ENCODE assay signal across 22 cellular contexts in genomic region chrX:47168495-47169073, GRCh38. TPM values are rescaled to one million over a fixed set of nuclear protein-coding genes. Genes with fewer than 3 reads are reported as not detected.
DNase-seq lines count a peak whose midpoint lies in the region; ATAC-seq, FAIRE-seq and TF ChIP-seq lines count a peak whose summit lies in the region.
"Had no signal": no experiment of that assay in that cellular context is flagged by ENCODE, and none has a peak within 500 bp of the region (broad histone marks: within the 10 kb centered on the region; RNA-seq: fewer than 3 reads in every experiment).

No MANE protein-coding gene starts in this region.

- H3K36me3 ChIP-seq in astrocyte (ENCODE audit: insufficient read depth, low read length) (no peaks in the 10 kb centered on the region), osteoblast (ENCODE audit: insufficient read depth, low read length) (peaks cover 21% of the 10 kb centered on the region), aorta (ENCODE audit: control insufficient read depth in 1 of 2, insufficient read depth in 2 of 2, low read length in 1 of 2) (peaks cover 0 to 2% of the 10 kb centered on the region in 2 donors), small intestine (ENCODE audit: control insufficient read depth in 2 of 2, insufficient read depth in 2 of 2, low read length in 2 of 2) (peaks cover 0 to 3% of the 10 kb centered on the region in 2 donors)
- H3K36me3 ChIP-seq: MG63 had no signal

- no peak for DNase-seq in activated T-cell treated with anti-CD3 and anti-CD28 coated beads, Interleukin-2, amount 50 U/mL, for 72 hours
- no peak for DNase-seq in activated T-cell treated with anti-CD3 and anti-CD28 coated beads, Interleukin-2, amount 50 U/mL, for 48 hours
- DNase-seq in astrocyte (ENCODE audit: low read depth) (no peak), osteoblast (ENCODE audit: insufficient read length, low spot score, missing footprints) (peak; percentile 78), aorta (peak; percentile 8 to 54), small intestine (no peak), foreskin keratinocyte (no peak)
- DNase-seq: C1 segment of cervical spinal cord; CD8-positive, alpha-beta memory T cell; DMS53; EL; GOT3; Kasumi-1; MG63; NCI-H1048; NCI-H1436; NCI-H1930; NCI-H226; NCI-H524 treated with DMSO at 0.1 percent for 48 hours; PC-3; RPMI8226 had no signal

- no peaks in the 10 kb centered on the region for H3K9me3 Mint-ChIP-seq in activated T-cell treated with anti-CD3 and anti-CD28 coated beads, Interleukin-2, amount 50 U/mL, for 72 hours
- no peaks in the 10 kb centered on the region for H3K9me3 Mint-ChIP-seq in astrocyte (ENCODE audit: unreplicated experiment)
- H3K9me3 Mint-ChIP-seq: CD8-positive, alpha-beta memory T cell had no signal

- ATAC-seq in activated T-cell treated with anti-CD3 and anti-CD28 coated beads, Interleukin-2, amount 50 U/mL, for 72 hours (replicated peaks in 1 of 2), result no peak
- ATAC-seq in aorta (ENCODE audit: low FRiP score) (no peak), foreskin keratinocyte (no peak)
- ATAC-seq: GM12878, PC-3 had no signal

- no peak overlapping the region for H3K4me2 ChIP-seq in astrocyte (ENCODE audit: low read length)
- no peak overlapping the region for H3K4me2 ChIP-seq in osteoblast (ENCODE audit: insufficient read depth, low read length)

- no peak overlapping the region for H3K9ac ChIP-seq in astrocyte (ENCODE audit: low read length)

- H4K20me1 ChIP-seq in astrocyte (ENCODE audit: insufficient read depth, low read length) (peaks cover 27% of the 10 kb centered on the region), osteoblast (ENCODE audit: insufficient read depth, low read length) (peaks cover 21% of the 10 kb centered on the region)

- H3K79me2 ChIP-seq in astrocyte (ENCODE audit: insufficient read depth, low read length) (peaks cover 37% of the 10 kb centered on the region), osteoblast (ENCODE audit: insufficient read depth, low read length) (peaks cover 49% of the 10 kb centered on the region)

- H3K9me3 ChIP-seq in astrocyte (ENCODE audit: insufficient read depth, low read depth, low read length) (no peaks in the 10 kb centered on the region), osteoblast (ENCODE audit: low read depth, low read length) (no peaks in the 10 kb centered on the region), aorta (ENCODE audit: control insufficient read depth, low read length) (no peaks in the 10 kb centered on the region), small intestine (ENCODE audit: control insufficient read depth, low read depth) (no peaks in the 10 kb centered on the region)
- H3K9me3 ChIP-seq: MG63 had no signal

- peak; percentile 29 for FAIRE-seq in astrocyte (lab: Jason Lieb, UNC)
- FAIRE-seq in small intestine (lab: Jason Lieb, UNC), result no peak
- FAIRE-seq: GM12878 had no signal

- H3K27me3 ChIP-seq in astrocyte (ENCODE audit: insufficient read depth, low read length) (no peaks in the 10 kb centered on the region), osteoblast (ENCODE audit: insufficient read depth, low read length) (peaks cover 5% of the 10 kb centered on the region), aorta (ENCODE audit: control insufficient read depth in 1 of 2, insufficient read depth in 2 of 2, low read length in 1 of 2) (no peaks in the 10 kb centered on the region), small intestine (ENCODE audit: control insufficient read depth in 2 of 2, insufficient read depth in 2 of 2, low read length in 2 of 2) (no peaks in the 10 kb centered on the region), foreskin keratinocyte (no peaks in the 10 kb centered on the region)
- H3K27me3 ChIP-seq: MG63 had no signal

- H3K4me3 ChIP-seq in astrocyte (ENCODE audit: insufficient read depth, low read depth, low read length) (no peak overlapping the region), osteoblast (ENCODE audit: insufficient read depth, low read length) (no peak overlapping the region), aorta (ENCODE audit: low read length in 2 of 2) (no peak overlapping the region), small intestine (ENCODE audit: low read depth in 1 of 2, low read length in 2 of 2) (no peak overlapping the region)
- H3K4me3 ChIP-seq: GM12878, MG63 had no signal

- H2AFZ ChIP-seq in astrocyte (ENCODE audit: low read depth, low read length) (no peak overlapping the region), osteoblast (ENCODE audit: low read length) (no peak overlapping the region)

- no peak overlapping the region for H3K27ac ChIP-seq in astrocyte (ENCODE audit: low read depth, low read length)
- H3K27ac ChIP-seq in osteoblast (ENCODE audit: low read depth, low read length), result no peak overlapping the region
- no peak overlapping the region for H3K27ac ChIP-seq in aorta (ENCODE audit: low read depth in 1 of 2, low read length in 2 of 2)
- H3K27ac ChIP-seq in small intestine (ENCODE audit: low read depth in 1 of 2, low read length in 1 of 2), result no peak overlapping the region
- no peak overlapping the region for H3K27ac ChIP-seq in foreskin keratinocyte

- 70 to 87% methylated on average over 6 of the region's 6 CpGs for WGBS in aorta, 2 donors
- 83 to 92% (median 87%) methylated on average over 6 of the region's 6 CpGs for WGBS in small intestine, 3 donors

- peak overlapping the region; percentile 1 for H3K27ac Mint-ChIP-seq in activated T-cell treated with anti-CD3 and anti-CD28 coated beads, Interleukin-2, amount 50 U/mL, for 72 hours
- no peak overlapping the region for H3K27ac Mint-ChIP-seq in astrocyte (ENCODE audit: unreplicated experiment)

- no peak overlapping the region for H3K4me3 Mint-ChIP-seq in activated T-cell treated with anti-CD3 and anti-CD28 coated beads, Interleukin-2, amount 50 U/mL, for 72 hours
- H3K4me3 Mint-ChIP-seq in astrocyte (ENCODE audit: unreplicated experiment), result no peak overlapping the region
- H3K4me3 Mint-ChIP-seq: CD8-positive, alpha-beta memory T cell had no signal

- H3K4me1 Mint-ChIP-seq in activated T-cell treated with anti-CD3 and anti-CD28 coated beads, Interleukin-2, amount 50 U/mL, for 72 hours (ENCODE audit: low read depth), result no peaks in the 10 kb centered on the region
- no peaks in the 10 kb centered on the region for H3K4me1 Mint-ChIP-seq in astrocyte (ENCODE audit: low read depth, unreplicated experiment)

- no peaks in the 10 kb centered on the region for H3K4me1 ChIP-seq in astrocyte (ENCODE audit: insufficient read depth, low read length)
- H3K4me1 ChIP-seq in osteoblast (ENCODE audit: insufficient read depth, low read length), result no peaks in the 10 kb centered on the region
- no peaks in the 10 kb centered on the region for H3K4me1 ChIP-seq in aorta (ENCODE audit: control insufficient read depth in 1 of 2, insufficient read depth in 2 of 2, low read length in 2 of 2)
- H3K4me1 ChIP-seq in small intestine (ENCODE audit: control insufficient read depth in 2 of 2, insufficient read depth in 1 of 2, low read depth in 1 of 2, low read length in 1 of 2), result no peaks in the 10 kb centered on the region
- H3K4me1 ChIP-seq in foreskin keratinocyte, result no peaks in the 10 kb centered on the region

- H3K36me3 Mint-ChIP-seq in activated T-cell treated with anti-CD3 and anti-CD28 coated beads, Interleukin-2, amount 50 U/mL, for 72 hours (ENCODE audit: insufficient read depth in 2 of 2), result peaks cover 5 to 10% of the 10 kb centered on the region in 2 donors
- no peaks in the 10 kb centered on the region for H3K36me3 Mint-ChIP-seq in astrocyte (ENCODE audit: low read depth, unreplicated experiment)

- H3K27me3 Mint-ChIP-seq in activated T-cell treated with anti-CD3 and anti-CD28 coated beads, Interleukin-2, amount 50 U/mL, for 72 hours (ENCODE audit: low read depth), result peaks cover 15% of the 10 kb centered on the region
- no peaks in the 10 kb centered on the region for H3K27me3 Mint-ChIP-seq in astrocyte (ENCODE audit: low read depth, unreplicated experiment)

- TF ChIP-seq CTCF in astrocyte (IDR thresholded peaks at IDR 0.05; ENCODE audit: insufficient read depth, low read depth, low read length) (no peak), osteoblast (IDR thresholded peaks at IDR 0.05; ENCODE audit: extremely low read depth, low read depth, low read length) (no peak), foreskin keratinocyte (conservative IDR thresholded peaks at IDR 0.05) (no peak)

- intact Hi-C loops in aorta (cut with DNase I), result no loop called here

RNA-seq across cellular contexts. Expression of gene RBM10, which starts 23.6 kb away (rescaled TPM):
- total RNA-seq in activated T-cell treated with anti-CD3 and anti-CD28 coated beads, Interleukin-2, amount 50 U/mL, for 72 hours, result 10 to 100 TPM; 71.6 to 82.4 TPM
- 35.9 and 36.3 TPM in 2 replicates for total RNA-seq in astrocyte
- total RNA-seq in osteoblast, result 29.2 and 32.9 TPM in 2 replicates
- total RNA-seq in aorta, result 10 to 100 TPM; 23.0 to 25.7 TPM
- polyA plus RNA-seq in aorta, result 10 to 100 TPM in 1 of 2 donors, 1 to 10 TPM in 1; 8.4 to 46.8 TPM
- 10 to 100 TPM; 27.8 to 36.2 (median 35.1) TPM for polyA plus RNA-seq in small intestine
- total RNA-seq in foreskin keratinocyte, result 47.4 and 51.4 TPM in 2 replicates
- 31.8 and 34.3 TPM in 2 replicates for polyA plus RNA-seq in foreskin keratinocyte

RNA-seq across cellular contexts. Expression of gene NDUFB11, which starts 24.1 kb away (rescaled TPM):
- total RNA-seq in activated T-cell treated with anti-CD3 and anti-CD28 coated beads, Interleukin-2, amount 50 U/mL, for 72 hours, result 10 to 100 TPM; 66.7 to 84.3 TPM
- total RNA-seq in astrocyte, result 79.4 and 86.3 TPM in 2 replicates
- 43.1 and 45.4 TPM in 2 replicates for total RNA-seq in osteoblast
- 10 to 100 TPM; 33.7 to 40.3 TPM for total RNA-seq in aorta
- polyA plus RNA-seq in aorta, result 10 to 100 TPM; 65.7 to 69.5 TPM
- polyA plus RNA-seq in small intestine, result 100 to 1,000 TPM in 2 of 3 donors, 10 to 100 TPM in 1; 89.7 to 109 (median 108) TPM
- 84.7 and 94.3 TPM in 2 replicates for total RNA-seq in foreskin keratinocyte
- polyA plus RNA-seq in foreskin keratinocyte, result 124 and 134 TPM in 2 replicates

RNA-seq across cellular contexts. Expression of gene UBA1, which starts 25.0 kb away (rescaled TPM):
- 100 to 1,000 TPM; 160 to 197 TPM for total RNA-seq in activated T-cell treated with anti-CD3 and anti-CD28 coated beads, Interleukin-2, amount 50 U/mL, for 72 hours
- total RNA-seq in astrocyte (232 and 244 TPM in 2 replicates), osteoblast (142 and 150 TPM in 2 replicates), aorta (100 to 1,000 TPM; 160 to 167 TPM), foreskin keratinocyte (178 and 181 TPM in 2 replicates)
- polyA plus RNA-seq in aorta (100 to 1,000 TPM in 1 of 2 donors, 10 to 100 TPM in 1; 33.8 to 109 TPM), small intestine (100 to 1,000 TPM in 1 of 3 donors, 10 to 100 TPM in 2; 90.5 to 101 (median 95.9) TPM), foreskin keratinocyte (161 and 163 TPM in 2 replicates)

RNA-seq across cellular contexts. Expression of gene CDK16, which starts 49.9 kb away (rescaled TPM):
- 10 to 100 TPM; 82.2 to 88.6 TPM for total RNA-seq in activated T-cell treated with anti-CD3 and anti-CD28 coated beads, Interleukin-2, amount 50 U/mL, for 72 hours
- total RNA-seq in astrocyte (110 and 128 TPM in 2 replicates), osteoblast (61.2 and 65.4 TPM in 2 replicates), aorta (10 to 100 TPM; 52.5 to 61.3 TPM), foreskin keratinocyte (84.1 and 94.2 TPM in 2 replicates)
- polyA plus RNA-seq in aorta (10 to 100 TPM; 14.0 to 45.5 TPM), small intestine (10 to 100 TPM; 48.9 to 75.8 (median 53.9) TPM), foreskin keratinocyte (79.6 and 90.8 TPM in 2 replicates)

Comparison
In these comparisons a context has a peak if more than half of its experiments do, and no peak if none do; other contexts are left out.
1. DNase-seq: peak in osteoblast (single experiment) and aorta (2 of 2); none in activated T-cell treated with anti-CD3 and anti-CD28 coated beads, Interleukin-2, amount 50 U/mL, for 72 hours (0 of 2), activated T-cell treated with anti-CD3 and anti-CD28 coated beads, Interleukin-2, amount 50 U/mL, for 48 hours (0 of 2), astrocyte (single experiment), small intestine (single experiment) and foreskin keratinocyte (0 of 2).